10 cellular contexts compared by ENCODE assay signal in genomic region chr1:207645632-207646081, GRCh38. TPM values are rescaled to one million over a fixed set of nuclear protein-coding genes. Genes with fewer than 3 reads are reported as not detected.
A peak's percentile ranks its signal among the peaks of the same experiment; 100 is the strongest.
DNase-seq lines count a peak whose midpoint lies in the region; ATAC-seq, FAIRE-seq and TF ChIP-seq lines count a peak whose summit lies in the region.
"Had no signal": no experiment of that assay in that cellular context is flagged by ENCODE, and none has a peak within 500 bp of the region (broad histone marks: within the 10 kb centered on the region; RNA-seq: fewer than 3 reads in every experiment).

No MANE protein-coding gene starts in this region.

- H2BK120ac ChIP-seq in H1 (replicated peaks; ENCODE audit: low read depth, low read length) = no peak overlapping the region

- TF ChIP-seq CTCF in AG09309 (IDR thresholded peaks at IDR 0.05; ENCODE audit: control insufficient read depth, insufficient read depth, low read depth, low read length, missing control alignments) (no peak), H1 (IDR thresholded peaks at IDR 0.05; ENCODE audit: control extremely low read depth in 1 of 3, insufficient read depth in 1 of 3, low read depth in 1 of 3, low read length in 3 of 3) (no peak)

- no peaks in the 10 kb centered on the region for H3K79me2 ChIP-seq in H1 (ENCODE audit: control insufficient read depth in 1 of 2, insufficient read depth in 2 of 2, low read length in 2 of 2)

- peaks cover 13 to 63% (median 21%) of the 10 kb centered on the region in 5 donors for H3K27me3 Mint-ChIP-seq in naive thymus-derived CD4-positive, alpha-beta T cell

- H3K27ac ChIP-seq in HUES48 (ENCODE audit: low read depth, low read length) = no peak overlapping the region
- H3K27ac ChIP-seq in H1 (ENCODE audit: low read depth, low read length) = no peak overlapping the region
- H3K27ac ChIP-seq in naive thymus-derived CD4-positive, alpha-beta T cell (ENCODE audit: low read depth, low read length) = no peak overlapping the region

- H3K36me3 Mint-ChIP-seq in naive thymus-derived CD4-positive, alpha-beta T cell = peaks cover 0 to 3% (median 0%) of the 10 kb centered on the region in 5 donors

- H2BK15ac ChIP-seq in H1 (ENCODE audit: low read length) = peak overlapping the region; percentile 74; the same call in 1 of the 2 replicates

- H3K4me3 ChIP-seq in AG09309 (ENCODE audit: control insufficient read depth, low read depth, low read length) = peak overlapping the region; percentile 41
- H3K4me3 ChIP-seq in HUES48 (ENCODE audit: low read depth, low read length) = peak overlapping the region; percentile 85
- H3K4me3 ChIP-seq in H1 (ENCODE audit: extremely low read depth in 1 of 4, insufficient read depth in 2 of 4, low read depth in 3 of 4, low read length in 4 of 4) = no peak overlapping the region
- no peak overlapping the region for H3K4me3 ChIP-seq in naive thymus-derived CD4-positive, alpha-beta T cell (ENCODE audit: low read length)

- H2BK12ac ChIP-seq in H1 (ENCODE audit: low read depth, low read length) = peak overlapping the region; percentile 68; the same call in 1 of the 2 replicates

- no peaks in the 10 kb centered on the region for H3K79me1 ChIP-seq in H1 (ENCODE audit: low read depth, low read length)

- no peak for TF ChIP-seq POLR2A in H1 (IDR thresholded peaks at IDR 0.05; ENCODE audit: control extremely low read depth in 1 of 2, low read depth in 2 of 2, low read length in 2 of 2)

- peak overlapping the region; percentile 66 for H2BK20ac ChIP-seq in H1 (ENCODE audit: low read length)

- H3K9me3 ChIP-seq in HUES48 (ENCODE audit: control insufficient read depth, insufficient read depth, low read length) = no peaks in the 10 kb centered on the region
- H3K9me3 ChIP-seq in H1 (ENCODE audit: insufficient read depth in 2 of 2, low read depth in 1 of 2, low read length in 1 of 2) = no peaks in the 10 kb centered on the region; a peak in 1 of 4 replicates
- H3K9me3 ChIP-seq in naive thymus-derived CD4-positive, alpha-beta T cell (ENCODE audit: control insufficient read depth in 2 of 3, low read length in 3 of 3) = no peaks in the 10 kb centered on the region

- H3K27me3 ChIP-seq in HUES48 (ENCODE audit: control insufficient read depth, insufficient read depth, low read length) (peaks cover 15% of the 10 kb centered on the region), H1 (replicated peaks in 1 of 4; ENCODE audit: control insufficient read depth in 3 of 4, extremely low read depth in 1 of 4, insufficient read depth in 3 of 4, low read length in 3 of 4) (no peaks in the 10 kb centered on the region)
- H3K27me3 ChIP-seq in naive thymus-derived CD4-positive, alpha-beta T cell (ENCODE audit: control insufficient read depth in 2 of 2, insufficient read depth in 2 of 2, low read length in 2 of 2) = peaks cover 6 to 7% of the 10 kb centered on the region in 2 donors

- H3K23me2 ChIP-seq in H1 (ENCODE audit: low read depth, low read length) = no peaks in the 10 kb centered on the region

- H4K20me1 ChIP-seq in H1 (replicated peaks in 1 of 2; ENCODE audit: control insufficient read depth in 1 of 2, insufficient read depth in 2 of 2, low read length in 2 of 2) = no peaks in the 10 kb centered on the region

- no peak for TF ChIP-seq EP300 in H1 (IDR thresholded peaks at IDR 0.05; ENCODE audit: borderline replicate concordance in 1 of 2, low read depth in 2 of 2, low read length in 2 of 2)

- H3K4me1 Mint-ChIP-seq in naive thymus-derived CD4-positive, alpha-beta T cell = peaks cover 0 to 13% (median 7%) of the 10 kb centered on the region in 7 donors

- H4K8ac ChIP-seq in H1 (ENCODE audit: extremely low read depth, insufficient read depth, low read length) = peak overlapping the region; percentile 88

- peak overlapping the region in 1 of 9 donors; percentile 34 for H3K27ac Mint-ChIP-seq in naive thymus-derived CD4-positive, alpha-beta T cell

- peak overlapping the region; percentile 52; the same call in 1 of the 2 replicates for H2BK5ac ChIP-seq in H1 (ENCODE audit: low read depth, low read length)

- DNase-seq in AG09309 (ENCODE audit: low read depth) (no peak), H1 (ENCODE audit: low read depth in 1 of 2, low spot score in 2 of 2) (no peak), NCI-H187 treated with DMSO at 0.1 percent for 48 hours (lab: John Stamatoyannopoulos, UW) (no peak), NCI-H2029 (lab: John Stamatoyannopoulos, UW) (no peak)
- no peak for DNase-seq in naive thymus-derived CD4-positive, alpha-beta T cell

- 88% methylated on average over 16 of the region's 17 CpGs; no CpG with 5 or more reads in 1 of the 2 experiments for WGBS in H1 (ENCODE audit: extremely low coverage in 1 of 2, insufficient coverage in 1 of 2, insufficient read length in 1 of 2, insufficient replicate concordance in 2 of 2, low coverage in 1 of 2, low lambda C conversion rate in 2 of 2, missing lambda C conversion rate in 1 of 2), 2 experiments

- peak overlapping the region; percentile 45 to 88 (median 80) for H3K4me3 Mint-ChIP-seq in naive thymus-derived CD4-positive, alpha-beta T cell

- H3K4me2 ChIP-seq in H1 (ENCODE audit: insufficient read depth in 1 of 2, low read depth in 2 of 2, low read length in 2 of 2) = no peak overlapping the region; a peak in 1 of 4 replicates

- POLR2A ChIA-PET in H1 (lab: Charles Lee; ENCODE audit: partially characterized antibody) = no interaction called here
- POLR2A ChIA-PET in naive thymus-derived CD4-positive, alpha-beta T cell (lab: Charles Lee) = no interaction called here

- no peak overlapping the region for H3K4ac ChIP-seq in H1 (replicated peaks; ENCODE audit: insufficient read length, low read depth, low read length)

- peaks cover 45% of the 10 kb centered on the region for H3K4me1 ChIP-seq in HUES48 (ENCODE audit: control insufficient read depth, insufficient read depth, low read length)
- H3K4me1 ChIP-seq in H1 (replicated peaks in 1 of 4; ENCODE audit: control insufficient read depth in 3 of 4, insufficient read depth in 4 of 4, low read length in 3 of 4) = no peaks in the 10 kb centered on the region
- peaks cover 0 to 9% of the 10 kb centered on the region in 2 donors for H3K4me1 ChIP-seq in naive thymus-derived CD4-positive, alpha-beta T cell (ENCODE audit: control insufficient read depth in 2 of 2, insufficient read depth in 2 of 2, low read length in 2 of 2)

- TF ChIP-seq RAD21 in H1 (IDR thresholded peaks at IDR 0.05 in 1 of 2, conservative IDR thresholded peaks at IDR 0.05 in 1 of 2; ENCODE audit: low read depth in 2 of 2, low read length in 2 of 2) = no peak

- no peak overlapping the region for H3K56ac ChIP-seq in H1 (replicated peaks; ENCODE audit: insufficient read length, low read depth, low read length)

- H4K5ac ChIP-seq in H1 (ENCODE audit: insufficient read length, low read depth, low read length) = no peak overlapping the region

- ATAC-seq in naive thymus-derived CD4-positive, alpha-beta T cell = no peak
- ATAC-seq in HG02938 (IDR thresholded peaks at IDR 0.05; ENCODE audit: unreplicated experiment) = no peak
- no peak for ATAC-seq in HG02870 (IDR thresholded peaks at IDR 0.05; ENCODE audit: unreplicated experiment)

- no peak overlapping the region; the same call in 1 of the 2 replicates for H3K18ac ChIP-seq in H1 (ENCODE audit: extremely low read depth, low read length)

- FAIRE-seq in H1 (lab: Jason Lieb, UNC) = no peak
- FAIRE-seq: G401.6 had no signal

- peak overlapping the region; percentile 55 for H4K91ac ChIP-seq in H1 (replicated peaks; ENCODE audit: insufficient read length, low read length)

- intact Hi-C loops in naive thymus-derived CD4-positive, alpha-beta T cell (cut with micrococcal nuclease) = loop anchor here in 1 of 2 donors (2.0 kb wide), 1 partner anchor 105 kb away; no protein-coding TSS in a partner anchor

- peak overlapping the region; percentile 13; the same call in 1 of the 2 replicates for H2AK5ac ChIP-seq in H1 (ENCODE audit: low read depth, low read length)

- no peak overlapping the region for H3K23ac ChIP-seq in H1 (ENCODE audit: insufficient read length)

- CTCF ChIA-PET in H1 (lab: Charles Lee; ENCODE audit: partially characterized antibody) = interaction anchor here (1.0 kb wide), 1 partner anchor 9 kb away, joined by 3 read pairs; no protein-coding TSS in a partner anchor
- CTCF ChIA-PET in naive thymus-derived CD4-positive, alpha-beta T cell (lab: Charles Lee) = no interaction called here

- H3K36me3 ChIP-seq in HUES48 (ENCODE audit: control insufficient read depth, insufficient read depth, low read length) (no peaks in the 10 kb centered on the region), H1 (ENCODE audit: control insufficient read depth in 2 of 4, insufficient read depth in 4 of 4, low read length in 3 of 4) (no peaks in the 10 kb centered on the region)
- H3K36me3 ChIP-seq in naive thymus-derived CD4-positive, alpha-beta T cell (ENCODE audit: control insufficient read depth in 2 of 3, insufficient read depth in 3 of 3, low read length in 3 of 3) = no peaks in the 10 kb centered on the region

- H3K9me3 Mint-ChIP-seq in naive thymus-derived CD4-positive, alpha-beta T cell = no peaks in the 10 kb centered on the region

- peak overlapping the region; percentile 31; the same call in 1 of the 2 replicates for H2AFZ ChIP-seq in H1 (ENCODE audit: low read length)

- no peak overlapping the region for H3K14ac ChIP-seq in H1 (ENCODE audit: insufficient read length)

- H3K9ac ChIP-seq in HUES48 (ENCODE audit: low read depth, low read length) = no peak overlapping the region
- H3K9ac ChIP-seq in H1 (replicated peaks in 1 of 4; ENCODE audit: extremely low read depth in 1 of 4, low read depth in 3 of 4, low read length in 3 of 4) = no peak overlapping the region

TF ChIP-seq in H1, 55 proteins besides CTCF, POLR2A, EP300 and RAD21:
- no peak for TF ChIP-seq SP1 (IDR thresholded peaks at IDR 0.05; ENCODE audit: low read depth, low read length)
TF ChIP-seq in H1: peak in this region for 0.

RNA-seq across cellular contexts. Expression of gene CR1L, which starts 0.7 kb away (rescaled TPM):
- not detected in 2 replicates for total RNA-seq in H1 (2021; fragmentation: NEBNext Ultra II Directional; extraction: Animal tissue kit (Norgen Biotek cat#: 25700))
- polyA plus RNA-seq in H1 (2011; rRNA removed) = 0.19 and 0.39 TPM in 2 replicates
- 0.37 TPM for polyA plus RNA-seq in H1 (2011; cell fraction: cytosol; rRNA removed)
- 0.40 TPM for polyA plus RNA-seq in H1 (2011; cell fraction: nucleus; rRNA removed)
- 0.32 TPM in 1 of 4 replicates, not detected in the others for polyA plus RNA-seq in H1 (2012, experiment 1 of 2)
- polyA plus RNA-seq in H1 (2012, experiment 2 of 2) = not detected
- 0.22 TPM for polyA plus RNA-seq in H1 (2013, experiment 1 of 2)
- 0.46 TPM for polyA plus RNA-seq in H1 (2013, experiment 2 of 2)
- 0.09 TPM in 1 of 2 replicates, not detected in the other for polyA minus RNA-seq in H1 (2011; rRNA and poly(A)+ RNA removed)
- polyA minus RNA-seq in H1 (2011; cell fraction: cytosol; rRNA and poly(A)+ RNA removed) = not detected
- polyA minus RNA-seq in H1 (2011; cell fraction: nucleus; rRNA and poly(A)+ RNA removed) = not detected
- total RNA-seq in naive thymus-derived CD4-positive, alpha-beta T cell = under 1 TPM in 2 of 5 experiments, not detected in 3; 0.42 to 0.53 TPM
- not detected for polyA plus RNA-seq in naive thymus-derived CD4-positive, alpha-beta T cell
- polyA plus RNA-seq: adipose tissue had no signal

Comparison
In these comparisons a context has a peak if more than half of its experiments do, and no peak if none do; other contexts are left out.
1. H3K4me3 ChIP-seq: peak in AG09309 (single experiment) and HUES48 (single experiment); none in H1 (0 of 4) and naive thymus-derived CD4-positive, alpha-beta T cell (single experiment).